ENCODE assay signal across 16 cellular contexts in the genomic region with DNA sequence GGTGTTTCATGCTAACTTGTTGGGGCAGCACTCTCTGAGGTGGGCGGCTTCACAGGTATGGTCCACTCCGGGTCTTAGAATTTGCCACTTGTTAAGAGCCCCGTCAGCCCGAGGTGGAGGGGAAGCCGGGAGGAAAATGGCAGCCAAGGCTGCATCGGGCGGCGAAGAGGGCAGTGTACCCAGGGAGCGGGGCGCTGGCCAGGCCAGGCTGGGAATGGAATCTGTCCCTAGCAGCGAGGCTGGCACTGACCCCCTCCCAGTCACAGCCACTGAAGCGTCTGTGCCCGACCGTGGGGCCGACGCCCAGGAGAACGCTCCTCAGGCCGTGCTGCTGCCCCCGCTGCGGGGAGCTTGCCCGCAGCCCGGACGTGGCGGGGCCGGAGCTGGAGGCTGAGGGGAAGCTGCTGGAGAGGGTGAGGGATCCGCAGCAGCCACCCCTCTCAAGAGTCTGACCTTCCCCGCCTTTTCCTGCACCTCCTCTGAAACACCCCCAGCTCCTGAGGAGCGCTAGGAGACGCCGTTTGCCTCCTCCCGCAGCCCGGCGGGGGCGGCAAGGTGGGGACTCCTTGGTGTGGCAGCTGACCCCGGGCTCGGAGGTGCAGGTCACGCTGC.
DNase-seq lines count a peak whose midpoint lies in the region; ATAC-seq and TF ChIP-seq lines count a peak whose summit lies in the region.
"Had no signal": no experiment of that assay in that cellular context is flagged by ENCODE, and none has a peak within 500 bp of the region (broad histone marks: within the 10 kb centered on the region; RNA-seq: fewer than 3 reads in every experiment).

No MANE protein-coding gene starts in this region.

- ATAC-seq in body of pancreas (peak; percentile 78), thoracic aorta (ENCODE audit: insufficient number of reproducible peaks, low FRiP score, low read depth) (no peak), HG03439 (IDR thresholded peaks at IDR 0.05; ENCODE audit: unreplicated experiment) (no peak)
- ATAC-seq: activated CD8-positive, alpha-beta T cell treated with anti-CD3 and anti-CD28 coated beads, Interleukin-2, amount 10 ng/mL, durations not matched to agents 7 days and 5 days; PC-3 had no signal

- no peaks in the 10 kb centered on the region for H3K9me3 ChIP-seq in body of pancreas
- H3K9me3 ChIP-seq in thoracic aorta, result no peaks in the 10 kb centered on the region
- H3K9me3 ChIP-seq: Caco-2, uterus had no signal

- H3K4me1 ChIP-seq in body of pancreas (no peaks in the 10 kb centered on the region), thoracic aorta (ENCODE audit: control insufficient read depth in 1 of 2, low read depth in 2 of 2) (no peaks in the 10 kb centered on the region)
- H3K4me1 ChIP-seq: uterus had no signal

- TF ChIP-seq CTCF in body of pancreas (IDR thresholded peaks at IDR 0.05) (no peak), thoracic aorta (IDR thresholded peaks at IDR 0.05) (no peak), foreskin fibroblast (IDR thresholded peaks at IDR 0.05; ENCODE audit: low read depth, low read length) (no peak)

- H3K27me3 ChIP-seq in body of pancreas (no peaks in the 10 kb centered on the region), thoracic aorta (replicated peaks; ENCODE audit: insufficient read depth) (no peaks in the 10 kb centered on the region)
- H3K27me3 ChIP-seq: uterus had no signal

- H3K36me3 ChIP-seq in body of pancreas (replicated peaks in 1 of 2; ENCODE audit: insufficient read depth in 1 of 2, low read depth in 2 of 2) (no peaks in the 10 kb centered on the region), thoracic aorta (no peaks in the 10 kb centered on the region)
- H3K36me3 ChIP-seq: uterus had no signal

- 33 to 51% methylated on average over 22 to 37 of the region's 37 CpGs for WGBS in body of pancreas, 2 donors

- H3K27ac ChIP-seq in body of pancreas (no peak overlapping the region), thoracic aorta (no peak overlapping the region)
- H3K27ac ChIP-seq: uterus had no signal

- intact Hi-C loops in body of pancreas (cut with DNase I), result no loop called here

- DNase-seq in activated gamma-delta T cell treated with Interleukin-2 at 50 U/mL for 16 hours (peak; percentile 11), activated gamma-delta T cell (lab: John Stamatoyannopoulos, UW) (no peak), body of pancreas (peak in 2 of 4 donors; percentile 33 to 40), kidney tubule cell (ENCODE audit: low spot score) (peak; percentile 25), thoracic aorta (ENCODE audit: low spot score) (no peak), HPDE6-E6E7 (ENCODE audit: extremely low spot score) (no peak), foreskin fibroblast (no peak)
- DNase-seq: activated CD8-positive, alpha-beta T cell treated with anti-CD3 and anti-CD28 coated beads, Interleukin-2, amount 10 ng/mL, durations not matched to agents 7 days and 5 days; activated naive CD4-positive, alpha-beta T cell; Caco-2; NCI-H345; nephron progenitor cell; PC-3; T-helper 2 cell; uterus had no signal

- H3K4me3 ChIP-seq in body of pancreas, result no peak overlapping the region
- peak overlapping the region; percentile 44 for H3K4me3 ChIP-seq in thoracic aorta
- H3K4me3 ChIP-seq in foreskin fibroblast (ENCODE audit: low read depth in 1 of 2, low read length in 2 of 2), result no peak overlapping the region
- H3K4me3 ChIP-seq: uterus had no signal

- TF ChIP-seq POLR2A in body of pancreas (IDR thresholded peaks at IDR 0.05), result peak in 1 of 3 donors; percentile 44

Comparison
In these comparisons a context has a peak if more than half of its experiments do, and no peak if none do; other contexts are left out.
1. DNase-seq: peak in activated gamma-delta T cell treated with Interleukin-2 at 50 U/mL for 16 hours (single experiment) and kidney tubule cell (single experiment); none in activated gamma-delta T cell (single experiment), thoracic aorta (single experiment), HPDE6-E6E7 (single experiment) and foreskin fibroblast (0 of 2).